In the genomic region with DNA sequence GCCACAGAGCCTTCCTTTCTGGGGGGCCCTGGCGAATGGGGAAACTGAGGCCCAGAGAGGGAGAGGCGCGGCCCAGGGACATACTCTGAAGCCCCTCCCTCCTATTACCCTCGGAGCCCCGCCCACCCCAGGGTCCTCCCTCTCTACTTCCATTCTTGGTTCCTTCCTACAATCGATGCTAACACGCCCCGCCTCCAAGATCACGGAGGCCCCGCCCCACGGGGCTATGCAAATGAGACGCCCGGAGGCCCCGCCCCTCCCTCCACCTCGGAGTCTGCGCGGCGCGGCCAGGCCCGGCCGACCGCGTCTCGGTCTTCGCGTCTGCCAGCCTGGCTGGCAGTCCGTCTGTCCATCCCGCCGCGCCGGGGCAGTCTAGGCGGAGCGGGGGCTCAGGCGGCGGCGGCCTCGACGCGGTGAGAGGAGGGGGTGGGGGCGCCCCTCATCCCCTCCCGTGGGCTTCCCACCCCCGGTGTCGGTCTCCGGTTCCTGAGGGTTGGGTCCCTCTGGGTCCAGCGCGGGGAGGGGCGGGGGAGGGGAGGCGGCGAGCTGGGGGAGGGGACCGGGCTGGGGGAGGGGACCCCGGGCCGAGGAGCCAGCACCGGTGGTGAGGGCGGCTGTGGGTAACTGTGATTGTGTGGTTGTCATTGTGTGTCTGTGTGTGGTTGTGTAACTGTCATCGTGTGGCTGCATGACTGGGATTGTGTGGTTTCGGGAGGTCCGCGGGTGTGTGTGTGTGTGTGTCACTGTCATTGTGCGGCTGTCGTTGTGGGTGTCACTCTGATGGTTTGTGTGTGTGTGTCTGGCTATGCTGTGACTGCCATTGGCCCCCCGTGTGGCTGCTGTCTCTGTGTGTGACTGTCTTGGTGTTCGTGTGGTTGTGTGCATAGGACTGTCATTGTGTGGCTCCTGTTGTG, we compare ENCODE assay signal across 8 cellular contexts. TPM values are rescaled to one million over a fixed set of nuclear protein-coding genes. Genes with fewer than 3 reads are reported as not detected.
DNase-seq lines count a peak whose midpoint lies in the region; ATAC-seq, FAIRE-seq and TF ChIP-seq lines count a peak whose summit lies in the region.

A gene with protein sequence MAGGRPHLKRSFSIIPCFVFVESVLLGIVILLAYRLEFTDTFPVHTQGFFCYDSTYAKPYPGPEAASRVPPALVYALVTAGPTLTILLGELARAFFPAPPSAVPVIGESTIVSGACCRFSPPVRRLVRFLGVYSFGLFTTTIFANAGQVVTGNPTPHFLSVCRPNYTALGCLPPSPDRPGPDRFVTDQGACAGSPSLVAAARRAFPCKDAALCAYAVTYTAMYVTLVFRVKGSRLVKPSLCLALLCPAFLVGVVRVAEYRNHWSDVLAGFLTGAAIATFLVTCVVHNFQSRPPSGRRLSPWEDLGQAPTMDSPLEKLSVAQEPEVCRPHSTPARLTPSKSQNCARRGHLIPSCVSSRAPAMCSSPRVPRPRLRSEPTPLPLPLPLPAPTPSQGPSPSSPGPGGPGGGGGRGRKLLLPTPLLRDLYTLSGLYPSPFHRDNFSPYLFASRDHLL (plus strand): TSS at position 273 of the 914 bp plus-strand sequence. CDS start 2,242 bp downstream, outside the sequence.

- no peak within 1 kb of the TSS for H3K14ac ChIP-seq in H1 (ENCODE audit: insufficient read length)
- peak within 1 kb of the TSS in 1 of 2 experiments; percentile 84 for H3K14ac ChIP-seq in mesenchymal stem cell (ENCODE audit: low read length in 2 of 2)

- H3K27ac ChIP-seq in H1 (ENCODE audit: low read depth, low read length) (no peak within 1 kb of the TSS), mesenchymal stem cell (ENCODE audit: low read length, poor library complexity, severe bottlenecking) (no peak within 1 kb of the TSS)

- H3K23ac ChIP-seq in H1 (ENCODE audit: insufficient read length), result no peak within 1 kb of the TSS
- H3K23ac ChIP-seq in mesenchymal stem cell (ENCODE audit: low read length in 2 of 2), result peak within 1 kb of the TSS in 1 of 2 experiments; percentile 20

- H2BK12ac ChIP-seq in H1 (ENCODE audit: low read depth, low read length) (peak within 1 kb of the TSS; percentile 90), mesenchymal stem cell (ENCODE audit: low read length in 2 of 2) (peak within 1 kb of the TSS; percentile 69 to 71)

- peaks cover 0 to 13% (median 10%) of the 10 kb centered on the region in 4 experiments; a peak in 3 of 7 replicates for H3K27me3 ChIP-seq in H1 (replicated peaks in 1 of 4; ENCODE audit: control insufficient read depth in 3 of 4, extremely low read depth in 1 of 4, insufficient read depth in 3 of 4, low read length in 3 of 4)
- peaks cover 0 to 13% of the 10 kb centered on the region in 2 experiments for H3K27me3 ChIP-seq in mesenchymal stem cell (ENCODE audit: control insufficient read depth in 1 of 2, insufficient read depth in 1 of 2, low read length in 2 of 2)

- peak within 1 kb of the TSS; percentile 85; the same call in 1 of the 2 replicates for H2BK5ac ChIP-seq in H1 (ENCODE audit: low read depth, low read length)
- H2BK5ac ChIP-seq in mesenchymal stem cell (ENCODE audit: low read depth, low read length, poor library complexity, severe bottlenecking), result no peak within 1 kb of the TSS

- POLR2A ChIA-PET in H1 (lab: Charles Lee; ENCODE audit: partially characterized antibody), result interaction anchor here (1.8 kb wide), 1 partner anchor 14 kb away, joined by 6 read pairs; no protein-coding TSS in a partner anchor

- H4K91ac ChIP-seq in H1 (replicated peaks; ENCODE audit: insufficient read length, low read length) (no peak within 1 kb of the TSS), mesenchymal stem cell (ENCODE audit: low read length) (peak within 1 kb of the TSS; percentile 83)

- peaks cover 0 to 5% of the 10 kb centered on the region in 2 experiments for H4K20me1 ChIP-seq in H1 (replicated peaks in 1 of 2; ENCODE audit: control insufficient read depth in 1 of 2, insufficient read depth in 2 of 2, low read length in 2 of 2)

- no peak within 1 kb of the TSS for H4K8ac ChIP-seq in H1 (ENCODE audit: extremely low read depth, insufficient read depth, low read length)
- H4K8ac ChIP-seq in mesenchymal stem cell (ENCODE audit: low read length), result peak within 1 kb of the TSS; percentile 72

- no peak within 1 kb of the TSS for H4K5ac ChIP-seq in H1 (ENCODE audit: insufficient read length, low read depth, low read length)

- H2AFZ ChIP-seq in H1 (ENCODE audit: low read length) (no peak within 1 kb of the TSS), mesenchymal stem cell (ENCODE audit: low read depth, low read length) (peak within 1 kb of the TSS; percentile 36)

- H3K9me3 ChIP-seq in H1 (ENCODE audit: insufficient read depth in 2 of 2, low read depth in 1 of 2, low read length in 1 of 2) (no peaks in the 10 kb centered on the region), mesenchymal stem cell (ENCODE audit: control insufficient read depth, low read length) (no peaks in the 10 kb centered on the region)

- ATAC-seq in HG03354 (IDR thresholded peaks at IDR 0.05; ENCODE audit: poor library complexity, severe bottlenecking, unreplicated experiment) (peak; percentile 55), GM18858 (IDR thresholded peaks at IDR 0.05; ENCODE audit: unreplicated experiment) (no peak)

- H2AK5ac ChIP-seq in H1 (ENCODE audit: low read depth, low read length) (peak within 1 kb of the TSS; percentile 97), mesenchymal stem cell (ENCODE audit: low read length, severe bottlenecking) (no peak within 1 kb of the TSS)

- peaks cover 11% of the 10 kb centered on the region; the same call in 1 of the 2 replicates for H3K23me2 ChIP-seq in H1 (ENCODE audit: low read depth, low read length)

- no peak within 1 kb of the TSS for H3K56ac ChIP-seq in H1 (replicated peaks; ENCODE audit: insufficient read length, low read depth, low read length)

- H3K9ac ChIP-seq in H1 (replicated peaks in 1 of 4; ENCODE audit: extremely low read depth in 1 of 4, low read depth in 3 of 4, low read length in 3 of 4), result peak within 1 kb of the TSS in 2 of 4 experiments; percentile 18 to 75; a peak in 2 of 7 replicates
- peak within 1 kb of the TSS; percentile 87 for H3K9ac ChIP-seq in mesenchymal stem cell (ENCODE audit: low read length)

- no peak for TF ChIP-seq EP300 in H1 (IDR thresholded peaks at IDR 0.05; ENCODE audit: borderline replicate concordance in 1 of 2, low read depth in 2 of 2, low read length in 2 of 2)

- H3K4ac ChIP-seq in H1 (replicated peaks; ENCODE audit: insufficient read length, low read depth, low read length), result no peak within 1 kb of the TSS
- peak within 1 kb of the TSS; percentile 13 to 59 for H3K4ac ChIP-seq in mesenchymal stem cell (ENCODE audit: low read depth in 1 of 2, low read length in 2 of 2)

- no peaks in the 10 kb centered on the region for H3K79me2 ChIP-seq in H1 (ENCODE audit: control insufficient read depth in 1 of 2, insufficient read depth in 2 of 2, low read length in 2 of 2)

- H3K36me3 ChIP-seq in H1 (ENCODE audit: control insufficient read depth in 2 of 4, insufficient read depth in 4 of 4, low read length in 3 of 4), result no peaks in the 10 kb centered on the region
- peaks cover 8 to 21% of the 10 kb centered on the region in 2 experiments for H3K36me3 ChIP-seq in mesenchymal stem cell (ENCODE audit: control insufficient read depth in 1 of 2, insufficient read depth in 2 of 2, low read depth in 1 of 2, low read length in 2 of 2)

- peak within 1 kb of the TSS; percentile 61 to 94 for H3K4me2 ChIP-seq in H1 (ENCODE audit: insufficient read depth in 1 of 2, low read depth in 2 of 2, low read length in 2 of 2)
- peak within 1 kb of the TSS; percentile 75 for H3K4me2 ChIP-seq in mesenchymal stem cell (ENCODE audit: low read length, poor library complexity, severe bottlenecking)

- H3K18ac ChIP-seq in H1 (ENCODE audit: extremely low read depth, low read length), result no peak within 1 kb of the TSS; the same call in 1 of the 2 replicates
- H3K18ac ChIP-seq in mesenchymal stem cell (ENCODE audit: low read depth in 1 of 2, low read length in 2 of 2), result peak within 1 kb of the TSS; percentile 87 to 92

- FAIRE-seq in H1 (lab: Jason Lieb, UNC), result peak; percentile 7

- no peak for TF ChIP-seq CTCF in H1 (IDR thresholded peaks at IDR 0.05; ENCODE audit: control extremely low read depth in 1 of 3, insufficient read depth in 1 of 3, low read depth in 1 of 3, low read length in 3 of 3)

- peak within 1 kb of the TSS; percentile 98 for H2BK15ac ChIP-seq in H1 (ENCODE audit: low read length)
- peak within 1 kb of the TSS; percentile 95 for H2BK15ac ChIP-seq in mesenchymal stem cell (ENCODE audit: low read depth, poor library complexity, severe bottlenecking)

- H2BK20ac ChIP-seq in H1 (ENCODE audit: low read length), result peak within 1 kb of the TSS; percentile 61; the same call in 1 of the 2 replicates

- H3K79me1 ChIP-seq in H1 (ENCODE audit: low read depth, low read length) (peaks cover 3% of the 10 kb centered on the region; the same call in 1 of the 2 replicates), mesenchymal stem cell (replicated peaks; ENCODE audit: low read length, poor library complexity, severe bottlenecking) (peaks cover 6% of the 10 kb centered on the region)

- H2BK120ac ChIP-seq in H1 (replicated peaks; ENCODE audit: low read depth, low read length), result no peak within 1 kb of the TSS
- peak within 1 kb of the TSS; percentile 83 for H2BK120ac ChIP-seq in mesenchymal stem cell (ENCODE audit: low read depth, low read length)

- peak; percentile 83 for DNase-seq in COR-L47 (lab: John Stamatoyannopoulos, UW)
- DNase-seq in NOMO-1 treated with DMSO at 0.1 percent for 48 hours (lab: John Stamatoyannopoulos, UW; ENCODE audit: unreplicated experiment), result peak; percentile 83
- peak; percentile 43 for DNase-seq in activated CD8-positive, alpha-beta memory T cell treated with anti-CD3 and anti-CD28 coated beads, Interleukin-2, amount 50 U/mL, for 1 hour (ENCODE audit: extremely low read depth)
- DNase-seq in H1 (ENCODE audit: low read depth in 1 of 2, low spot score in 2 of 2), result peak; percentile 77 to 99
- peak; percentile 91 for DNase-seq in mesenchymal stem cell
- peak; percentile 70 to 86 (median 76) for DNase-seq in stimulated activated CD4-positive, alpha-beta T cell treated with anti-CD3 and anti-CD28 coated beads, TNF-alpha, amount 100 ng/mL, for 48 hours (ENCODE audit: low read depth in 3 of 3)

- WGBS in H1 (ENCODE audit: extremely low coverage in 1 of 2, insufficient coverage in 1 of 2, insufficient read length in 1 of 2, insufficient replicate concordance in 2 of 2, low coverage in 1 of 2, low lambda C conversion rate in 2 of 2, missing lambda C conversion rate in 1 of 2), 2 experiments, result 29% methylated on average over 20 of the region's 62 CpGs; no CpG with 5 or more reads in 1 of the 2 experiments
- 12% methylated on average over 42 of the region's 62 CpGs for WGBS in mesenchymal stem cell

- TF ChIP-seq RAD21 in H1 (IDR thresholded peaks at IDR 0.05 in 1 of 2, conservative IDR thresholded peaks at IDR 0.05 in 1 of 2; ENCODE audit: low read depth in 2 of 2, low read length in 2 of 2), result no peak

- H3K4me3 ChIP-seq in H1 (ENCODE audit: extremely low read depth in 1 of 4, insufficient read depth in 2 of 4, low read depth in 3 of 4, low read length in 4 of 4) (peak within 1 kb of the TSS; percentile 22 to 61 (median 36); a peak in 7 of 8 replicates), mesenchymal stem cell (ENCODE audit: insufficient read depth in 1 of 2, low read depth in 1 of 2, low read length in 2 of 2) (peak within 1 kb of the TSS; percentile 69 to 98)

- no peak for TF ChIP-seq POLR2A in H1 (IDR thresholded peaks at IDR 0.05; ENCODE audit: control extremely low read depth in 1 of 2, low read depth in 2 of 2, low read length in 2 of 2)

- H3K4me1 ChIP-seq in H1 (replicated peaks in 1 of 4; ENCODE audit: control insufficient read depth in 3 of 4, insufficient read depth in 4 of 4, low read length in 3 of 4) (peaks cover 0 to 10% (median 8%) of the 10 kb centered on the region in 4 experiments; a peak in 6 of 7 replicates), mesenchymal stem cell (ENCODE audit: control insufficient read depth, insufficient read depth, low read depth, low read length) (peaks cover 13% of the 10 kb centered on the region)

- CTCF ChIA-PET in H1 (lab: Charles Lee; ENCODE audit: partially characterized antibody), result no interaction called here

RNA-seq across cellular contexts. Expression of the gene that starts here (rescaled TPM):
- 9.5 and 11.7 TPM in 2 replicates for total RNA-seq in H1 (2021; fragmentation: NEBNext Ultra II Directional; extraction: Animal tissue kit (Norgen Biotek cat#: 25700))
- polyA plus RNA-seq in H1 (2011; rRNA removed), result 7.2 and 14.9 TPM in 2 replicates
- polyA plus RNA-seq in H1 (2011; cell fraction: cytosol; rRNA removed), result 6.2 TPM
- 15.6 TPM for polyA plus RNA-seq in H1 (2011; cell fraction: nucleus; rRNA removed)
- 7.1 to 13.3 TPM (median 10.8 TPM) in 4 replicates for polyA plus RNA-seq in H1 (2012, experiment 1 of 2)
- polyA plus RNA-seq in H1 (2012, experiment 2 of 2), result 9.1 TPM
- 13.4 TPM for polyA plus RNA-seq in H1 (2013, experiment 1 of 2)
- polyA plus RNA-seq in H1 (2013, experiment 2 of 2), result 13.8 TPM
- polyA minus RNA-seq in H1 (2011; rRNA and poly(A)+ RNA removed), result 3.7 and 5.4 TPM in 2 replicates
- polyA minus RNA-seq in H1 (2011; cell fraction: cytosol; rRNA and poly(A)+ RNA removed), result 5.9 TPM
- polyA minus RNA-seq in H1 (2011; cell fraction: nucleus; rRNA and poly(A)+ RNA removed), result 11.3 TPM
- polyA plus RNA-seq in mesenchymal stem cell (2013, experiment 1 of 2), result 51.5 TPM
- polyA plus RNA-seq in mesenchymal stem cell (2013, experiment 2 of 2), result 51.8 TPM
